In genomic region chr4:84814100-84814750, GRCh38 we compare ENCODE assay signal across 9 cellular contexts.
DNase-seq lines count a peak whose midpoint lies in the region; ATAC-seq, FAIRE-seq and TF ChIP-seq lines count a peak whose summit lies in the region.
"Had no signal": no experiment of that assay in that cellular context is flagged by ENCODE, and none has a peak within 500 bp of the region (broad histone marks: within the 10 kb centered on the region; RNA-seq: fewer than 3 reads in every experiment).

No MANE protein-coding gene starts in this region.

- H3K4me1 Mint-ChIP-seq in activated naive CD4-positive, alpha-beta T cell treated with anti-CD3 and anti-CD28 coated beads for 36 hours (ENCODE audit: low read depth) = no peaks in the 10 kb centered on the region
- H3K4me1 Mint-ChIP-seq: stimulated activated naive B cell treated with anti-CD40 and anti-IgM and Interleukin-4, amounts not matched to agents 10 μg/mL and 1 μg/mL and 100 μg/mL, for 72 hours had no signal

- no peaks in the 10 kb centered on the region for H3K36me3 Mint-ChIP-seq in activated naive CD4-positive, alpha-beta T cell treated with anti-CD3 and anti-CD28 coated beads for 36 hours (ENCODE audit: low read depth)
- H3K36me3 Mint-ChIP-seq: stimulated activated naive B cell treated with anti-CD40 and anti-IgM and Interleukin-4, amounts not matched to agents 10 μg/mL and 1 μg/mL and 100 μg/mL, for 72 hours had no signal

- H3K9me3 Mint-ChIP-seq in activated naive CD4-positive, alpha-beta T cell treated with anti-CD3 and anti-CD28 coated beads for 36 hours = no peaks in the 10 kb centered on the region
- H3K9me3 Mint-ChIP-seq: stimulated activated naive B cell treated with anti-CD40 and anti-IgM and Interleukin-4, amounts not matched to agents 10 μg/mL and 1 μg/mL and 100 μg/mL, for 72 hours had no signal

- intact Hi-C loops in activated naive CD4-positive, alpha-beta T cell treated with anti-CD3 and anti-CD28 coated beads for 36 hours (cut with micrococcal nuclease) = no loop called here

- no peaks in the 10 kb centered on the region for H3K27me3 Mint-ChIP-seq in activated naive CD4-positive, alpha-beta T cell treated with anti-CD3 and anti-CD28 coated beads for 36 hours (ENCODE audit: low read depth)
- H3K27me3 Mint-ChIP-seq: stimulated activated naive B cell treated with anti-CD40 and anti-IgM and Interleukin-4, amounts not matched to agents 10 μg/mL and 1 μg/mL and 100 μg/mL, for 72 hours had no signal

- CTCF ChIA-PET in activated naive CD4-positive, alpha-beta T cell treated with anti-CD3 and anti-CD28 coated beads for 36 hours (lab: Charles Lee) = no interaction called here

- H3K27ac Mint-ChIP-seq in activated naive CD4-positive, alpha-beta T cell treated with anti-CD3 and anti-CD28 coated beads for 36 hours = no peak overlapping the region
- H3K27ac Mint-ChIP-seq: stimulated activated naive B cell treated with anti-CD40 and anti-IgM and Interleukin-4, amounts not matched to agents 10 μg/mL and 1 μg/mL and 100 μg/mL, for 72 hours had no signal

- FAIRE-seq in RCC 7860 (lab: Jason Lieb, UNC) = peak; percentile 86

- TF ChIP-seq POLR2A in erythroblast (IDR thresholded peaks at IDR 0.05; ENCODE audit: low read length) = no peak

- no peak overlapping the region for H3K4me3 Mint-ChIP-seq in activated naive CD4-positive, alpha-beta T cell treated with anti-CD3 and anti-CD28 coated beads for 36 hours
- H3K4me3 Mint-ChIP-seq: stimulated activated naive B cell treated with anti-CD40 and anti-IgM and Interleukin-4, amounts not matched to agents 10 μg/mL and 1 μg/mL and 100 μg/mL, for 72 hours had no signal

- ATAC-seq in HG03196 (IDR thresholded peaks at IDR 0.05; ENCODE audit: unreplicated experiment) = no peak
- ATAC-seq: stimulated activated naive B cell treated with anti-CD40 and anti-IgM and Interleukin-4, amounts not matched to agents 10 μg/mL and 1 μg/mL and 100 μg/mL, for 72 hours had no signal

- DNase-seq in GM04504 (ENCODE audit: low read depth) = peak; percentile 66
- DNase-seq in RCC 7860 (ENCODE audit: low spot score) = peak; percentile 54
- peak; percentile 7 to 45 for DNase-seq in erythroblast (lab: John Stamatoyannopoulos, UW)
- DNase-seq in renal cortical epithelial cell (ENCODE audit: low read depth) = peak; percentile 96
- DNase-seq in activated naive CD4-positive, alpha-beta T cell treated with anti-CD3 and anti-CD28 coated beads for 36 hours = no peak
- no peak for DNase-seq in activated effector memory CD4-positive, alpha-beta T cell treated with anti-CD3 and anti-CD28 coated beads, Interleukin-2, amount 50 U/mL, for 16 hours
- DNase-seq in activated CD4-positive, alpha-beta T cell treated with anti-CD3 and anti-CD28 coated beads for 4 hours = no peak
- DNase-seq: stimulated activated naive B cell treated with anti-CD40 and anti-IgM and Interleukin-4, amounts not matched to agents 10 μg/mL and 1 μg/mL and 100 μg/mL, for 72 hours had no signal

Comparison
In these comparisons a context has a peak if more than half of its experiments do, and no peak if none do; other contexts are left out.
1. DNase-seq: peak in GM04504 (single experiment), RCC 7860 (single experiment), erythroblast (2 of 2) and renal cortical epithelial cell (single experiment); none in activated naive CD4-positive, alpha-beta T cell treated with anti-CD3 and anti-CD28 coated beads for 36 hours (single experiment), activated effector memory CD4-positive, alpha-beta T cell treated with anti-CD3 and anti-CD28 coated beads, Interleukin-2, amount 50 U/mL, for 16 hours (single experiment) and activated CD4-positive, alpha-beta T cell treated with anti-CD3 and anti-CD28 coated beads for 4 hours (0 of 2).